17 cellular contexts compared by ENCODE assay signal in the genomic region with DNA sequence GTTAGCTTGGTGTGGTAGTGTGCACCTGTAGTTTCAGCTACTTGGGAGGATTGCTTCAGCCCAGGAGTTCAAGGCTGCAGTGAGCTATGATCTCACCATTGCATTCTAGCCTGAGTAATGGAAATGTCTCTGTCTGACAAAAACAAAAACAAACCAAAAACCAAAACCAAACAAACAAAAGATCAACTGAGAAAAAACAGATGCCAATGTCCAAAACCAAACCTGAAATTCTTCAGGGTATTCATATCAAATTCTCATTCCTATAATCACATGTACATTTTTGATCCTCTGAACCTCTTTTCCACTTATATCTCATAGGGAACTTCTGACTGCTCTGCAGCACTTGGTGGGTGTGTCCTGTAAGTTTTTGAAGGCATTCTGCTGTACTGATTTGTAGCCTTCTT.
DNase-seq lines count a peak whose midpoint lies in the region; ATAC-seq, FAIRE-seq and TF ChIP-seq lines count a peak whose summit lies in the region.
"Had no signal": no experiment of that assay in that cellular context is flagged by ENCODE, and none has a peak within 500 bp of the region (broad histone marks: within the 10 kb centered on the region; RNA-seq: fewer than 3 reads in every experiment).

No MANE protein-coding gene starts in this region.

- peak; percentile 61 for FAIRE-seq in A204.1 (lab: Jason Lieb, UNC)
- FAIRE-seq: bronchial epithelial cell, frontal cortex had no signal

- peaks cover 75% of the 10 kb centered on the region for H3K36me3 Mint-ChIP-seq in activated T-helper 2 cell treated with anti-CD3 and anti-CD28 coated beads, Interferon-gamma antibody, Interleukin-2, Interleukin-4, amounts not matched to agents 10 μg/mL and 5 μg/mL and 100 μg/mL, durations not matched to agents 14 hours and 24 hours and 36 hours (ENCODE audit: low read depth)
- H3K36me3 Mint-ChIP-seq in progenitor cell of endocrine pancreas (ENCODE audit: insufficient read depth), result peaks cover 9% of the 10 kb centered on the region

- no peaks in the 10 kb centered on the region for H3K27me3 Mint-ChIP-seq in activated T-helper 2 cell treated with anti-CD3 and anti-CD28 coated beads, Interferon-gamma antibody, Interleukin-2, Interleukin-4, amounts not matched to agents 10 μg/mL and 5 μg/mL and 100 μg/mL, durations not matched to agents 14 hours and 24 hours and 36 hours (ENCODE audit: low read depth)
- no peaks in the 10 kb centered on the region for H3K27me3 Mint-ChIP-seq in progenitor cell of endocrine pancreas
- H3K27me3 Mint-ChIP-seq: activated CD4-positive, alpha-beta T cell treated with anti-CD3 and anti-CD28 coated beads, Interleukin-2, amount 10 ng/mL, durations not matched to agents 7 days and 5 days; effector memory CD8-positive, alpha-beta T cell had no signal

- peaks cover 5% of the 10 kb centered on the region for H3K9me3 Mint-ChIP-seq in activated T-helper 2 cell treated with anti-CD3 and anti-CD28 coated beads, Interferon-gamma antibody, Interleukin-2, Interleukin-4, amounts not matched to agents 10 μg/mL and 5 μg/mL and 100 μg/mL, durations not matched to agents 14 hours and 24 hours and 36 hours
- H3K9me3 Mint-ChIP-seq in progenitor cell of endocrine pancreas (ENCODE audit: low read depth), result peaks cover 3% of the 10 kb centered on the region
- H3K9me3 Mint-ChIP-seq: effector memory CD8-positive, alpha-beta T cell had no signal

- H3K27ac Mint-ChIP-seq in activated T-helper 2 cell treated with anti-CD3 and anti-CD28 coated beads, Interferon-gamma antibody, Interleukin-2, Interleukin-4, amounts not matched to agents 10 μg/mL and 5 μg/mL and 100 μg/mL, durations not matched to agents 14 hours and 24 hours and 36 hours, result peak overlapping the region; percentile 61
- H3K27ac Mint-ChIP-seq in progenitor cell of endocrine pancreas, result no peak overlapping the region
- H3K27ac Mint-ChIP-seq: activated CD4-positive, alpha-beta T cell treated with anti-CD3 and anti-CD28 coated beads, Interleukin-2, amount 10 ng/mL, durations not matched to agents 7 days and 5 days; effector memory CD8-positive, alpha-beta T cell had no signal

- H3K4me1 Mint-ChIP-seq in activated T-helper 2 cell treated with anti-CD3 and anti-CD28 coated beads, Interferon-gamma antibody, Interleukin-2, Interleukin-4, amounts not matched to agents 10 μg/mL and 5 μg/mL and 100 μg/mL, durations not matched to agents 14 hours and 24 hours and 36 hours (ENCODE audit: low read depth), result peaks cover 48% of the 10 kb centered on the region
- H3K4me1 Mint-ChIP-seq in progenitor cell of endocrine pancreas (ENCODE audit: low read depth), result peaks cover 20% of the 10 kb centered on the region

- intact Hi-C loops in activated T-helper 2 cell treated with anti-CD3 and anti-CD28 coated beads, Interferon-gamma antibody, Interleukin-2, Interleukin-4, amounts not matched to agents 10 μg/mL and 5 μg/mL and 100 μg/mL, durations not matched to agents 14 hours and 24 hours and 36 hours (cut with micrococcal nuclease), result no loop called here

- H3K4me3 Mint-ChIP-seq in activated T-helper 2 cell treated with anti-CD3 and anti-CD28 coated beads, Interferon-gamma antibody, Interleukin-2, Interleukin-4, amounts not matched to agents 10 μg/mL and 5 μg/mL and 100 μg/mL, durations not matched to agents 14 hours and 24 hours and 36 hours (ENCODE audit: low read depth), result no peak overlapping the region
- no peak overlapping the region for H3K4me3 Mint-ChIP-seq in progenitor cell of endocrine pancreas (ENCODE audit: low read depth)
- H3K4me3 Mint-ChIP-seq: activated CD4-positive, alpha-beta T cell treated with anti-CD3 and anti-CD28 coated beads, Interleukin-2, amount 10 ng/mL, durations not matched to agents 7 days and 5 days; effector memory CD8-positive, alpha-beta T cell had no signal

- TF ChIP-seq CTCF in progenitor cell of endocrine pancreas (IDR thresholded peaks at IDR 0.05; ENCODE audit: unreplicated experiment), result no peak

- ATAC-seq in GM21529 (IDR thresholded peaks at IDR 0.05; ENCODE audit: unreplicated experiment) (no peak), GM18861 (IDR thresholded peaks at IDR 0.05; ENCODE audit: unreplicated experiment) (no peak)
- ATAC-seq: effector memory CD8-positive, alpha-beta T cell had no signal

- DNase-seq in ELR (ENCODE audit: low read depth), result peak; percentile 58
- DNase-seq in activated T-helper 2 cell treated with anti-CD3 and anti-CD28 coated beads, Interferon-gamma antibody, Interleukin-2, Interleukin-4, amounts not matched to agents 10 μg/mL and 5 μg/mL and 100 μg/mL, durations not matched to agents 14 hours and 24 hours and 36 hours (ENCODE audit: low spot score), result no peak
- DNase-seq in iris pigment epithelial cell (ENCODE audit: low read depth), result peak; percentile 74
- DNase-seq in progenitor cell of endocrine pancreas (ENCODE audit: low spot score, unreplicated experiment), result no peak
- DNase-seq in stimulated activated CD8-positive, alpha-beta memory T cell treated with anti-CD3 and anti-CD28 coated beads, Interleukin-4, amount 100 ng/mL, for 48 hours, result no peak
- DNase-seq: activated CD4-positive, alpha-beta T cell treated with anti-CD3 and anti-CD28 coated beads, Interleukin-2, amount 10 ng/mL, durations not matched to agents 7 days and 5 days; DMS 273 treated with DMSO at 0.1 percent for 48 hours; effector memory CD8-positive, alpha-beta T cell; NCI-H2029; NCI-H526 treated with DMSO at 0.1 percent for 48 hours; posterior cingulate gyrus; RPMI8226 had no signal

Comparison
In these comparisons a context has a peak if more than half of its experiments do, and no peak if none do; other contexts are left out.
1. DNase-seq: peak in ELR (single experiment) and iris pigment epithelial cell (single experiment); none in activated T-helper 2 cell treated with anti-CD3 and anti-CD28 coated beads, Interferon-gamma antibody, Interleukin-2, Interleukin-4, amounts not matched to agents 10 μg/mL and 5 μg/mL and 100 μg/mL, durations not matched to agents 14 hours and 24 hours and 36 hours (single experiment), progenitor cell of endocrine pancreas (single experiment) and stimulated activated CD8-positive, alpha-beta memory T cell treated with anti-CD3 and anti-CD28 coated beads, Interleukin-4, amount 100 ng/mL, for 48 hours (single experiment).